Comparison of ENCODE assay signal across 8 cellular contexts in the genomic region with DNA sequence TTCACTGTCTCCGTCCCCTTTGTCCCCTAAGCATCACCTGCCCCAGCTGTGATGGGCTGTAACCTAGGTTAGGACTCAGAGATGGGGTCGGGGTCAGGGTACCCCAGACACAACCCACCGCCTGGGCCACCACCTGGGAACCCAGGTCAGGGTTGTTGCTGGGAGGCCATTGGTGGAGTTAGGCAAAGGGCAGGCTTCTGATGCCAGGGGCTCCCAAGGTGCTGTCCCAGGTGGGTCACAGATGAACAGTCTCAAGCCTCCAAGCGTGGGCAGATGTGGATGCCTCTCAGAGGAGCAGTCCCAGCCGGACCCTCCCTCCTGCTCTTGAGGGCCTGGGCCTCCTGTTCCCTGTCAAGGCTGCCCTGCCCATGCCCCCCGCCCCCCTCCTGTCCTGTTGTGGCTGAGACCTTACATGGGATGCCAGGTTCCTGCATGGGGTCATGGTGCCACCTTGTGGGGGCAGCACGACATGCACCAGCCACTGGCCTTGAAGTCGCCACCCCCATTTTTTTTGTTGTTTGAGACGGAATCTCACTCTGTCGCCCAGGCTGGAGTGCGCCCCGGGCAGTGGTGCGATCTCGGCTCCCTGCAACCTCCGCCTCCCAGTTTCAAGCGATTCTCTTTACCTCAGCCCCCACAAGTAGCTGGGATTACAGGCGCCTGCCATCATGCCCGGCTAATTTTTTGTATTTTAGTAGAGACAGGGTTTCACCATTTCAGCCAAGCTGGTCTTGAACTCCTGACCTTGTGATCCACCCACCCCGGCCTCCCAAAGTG. TPM values are rescaled to one million over a fixed set of nuclear protein-coding genes. Genes with fewer than 3 reads are reported as not detected.
A peak's percentile ranks its signal among the peaks of the same experiment; 100 is the strongest.
DNase-seq lines count a peak whose midpoint lies in the region; ATAC-seq and TF ChIP-seq lines count a peak whose summit lies in the region.

No MANE protein-coding gene starts in this region.

- H3K36me3 Mint-ChIP-seq in stimulated activated memory B cell treated with anti-CD40 and anti-IgM and Interleukin-4, amounts not matched to agents 10 μg/mL and 1 μg/mL and 100 μg/mL, for 72 hours, result peaks cover 30% of the 10 kb centered on the region

- peak; percentile 66 for TF ChIP-seq CTCF in GM10266 (IDR thresholded peaks at IDR 0.05; ENCODE audit: control insufficient read depth, insufficient read depth, low read depth, missing control alignments)

- H3K27ac Mint-ChIP-seq in stimulated activated memory B cell treated with anti-CD40 and anti-IgM and Interleukin-4, amounts not matched to agents 10 μg/mL and 1 μg/mL and 100 μg/mL, for 72 hours, result no peak overlapping the region

- DNase-seq in GM10266 (ENCODE audit: extremely low spot score), result peak; percentile 81
- peak; percentile 82 for DNase-seq in NAMALWA (ENCODE audit: low spot score)
- DNase-seq in activated CD4-positive, alpha-beta T cell treated with anti-CD3 and anti-CD28 coated beads for 4 hours, result peak; percentile 45 to 60
- peak; percentile 78 for DNase-seq in dermis blood vessel endothelial cell
- DNase-seq in medulla oblongata (ENCODE audit: extremely low spot score), result peak; percentile 75

- ATAC-seq in stimulated activated memory B cell treated with anti-CD40 and anti-IgM and Interleukin-4, amounts not matched to agents 10 μg/mL and 1 μg/mL and 100 μg/mL, for 72 hours, result peak; percentile 80
- ATAC-seq in HG03571 (IDR thresholded peaks at IDR 0.05; ENCODE audit: unreplicated experiment) (no peak), HG03378 (IDR thresholded peaks at IDR 0.05; ENCODE audit: unreplicated experiment) (no peak)

- H3K4me3 Mint-ChIP-seq in stimulated activated memory B cell treated with anti-CD40 and anti-IgM and Interleukin-4, amounts not matched to agents 10 μg/mL and 1 μg/mL and 100 μg/mL, for 72 hours, result no peak overlapping the region

- H3K27me3 Mint-ChIP-seq in stimulated activated memory B cell treated with anti-CD40 and anti-IgM and Interleukin-4, amounts not matched to agents 10 μg/mL and 1 μg/mL and 100 μg/mL, for 72 hours, result no peaks in the 10 kb centered on the region

- H3K9me3 Mint-ChIP-seq in stimulated activated memory B cell treated with anti-CD40 and anti-IgM and Interleukin-4, amounts not matched to agents 10 μg/mL and 1 μg/mL and 100 μg/mL, for 72 hours, result no peaks in the 10 kb centered on the region

- H3K4me1 Mint-ChIP-seq in stimulated activated memory B cell treated with anti-CD40 and anti-IgM and Interleukin-4, amounts not matched to agents 10 μg/mL and 1 μg/mL and 100 μg/mL, for 72 hours, result no peaks in the 10 kb centered on the region

RNA-seq across cellular contexts. Expression of gene GATD1, which starts 12.1 kb away (rescaled TPM):
- total RNA-seq in dermis blood vessel endothelial cell, result 19.6 and 23.4 TPM in 2 replicates

RNA-seq across cellular contexts. Expression of gene TALDO1, which starts 17.9 kb away (rescaled TPM):
- 115 and 149 TPM in 2 replicates for total RNA-seq in dermis blood vessel endothelial cell

RNA-seq across cellular contexts. Expression of gene CEND1, which starts 24.7 kb away (rescaled TPM):
- total RNA-seq in dermis blood vessel endothelial cell, result 0.14 and 0.17 TPM in 2 replicates

RNA-seq across cellular contexts. Expression of gene SLC25A22, which starts 32.9 kb away (rescaled TPM):
- total RNA-seq in dermis blood vessel endothelial cell, result 7.1 and 13.6 TPM in 2 replicates

RNA-seq across cellular contexts. Expression of gene PIDD1, which starts 39.8 kb away (rescaled TPM):
- total RNA-seq in dermis blood vessel endothelial cell, result 7.8 and 12.1 TPM in 2 replicates
